In genomic region chr6:43054206-43054943, GRCh38 we compare ENCODE assay signal across 8 cellular contexts. TPM values are rescaled to one million over a fixed set of nuclear protein-coding genes. Genes with fewer than 3 reads are reported as not detected.
DNase-seq lines count a peak whose midpoint lies in the region; ATAC-seq and TF ChIP-seq lines count a peak whose summit lies in the region.

No MANE protein-coding gene starts in this region.

- peaks cover 52% of the 10 kb centered on the region for H3K4me1 Mint-ChIP-seq in stimulated activated naive CD8-positive, alpha-beta T cell treated with anti-CD3 and anti-CD28 coated beads, Interleukin-15, Interleukin-2, amounts not matched to agents 100 ng/mL and 50 ng/mL, for 24 hours (ENCODE audit: low read depth)
- peaks cover 36% of the 10 kb centered on the region for H3K4me1 Mint-ChIP-seq in MCF 10A (ENCODE audit: insufficient read depth, unreplicated experiment)
- H3K4me1 Mint-ChIP-seq in mesothelial cell of epicardium: peaks cover 48% of the 10 kb centered on the region

- TF ChIP-seq CTCF in MCF 10A (IDR thresholded peaks at IDR 0.05; ENCODE audit: unreplicated experiment) (no peak), mesothelial cell of epicardium (IDR thresholded peaks at IDR 0.05; ENCODE audit: unreplicated experiment) (no peak)

- H3K36me3 Mint-ChIP-seq in stimulated activated naive CD8-positive, alpha-beta T cell treated with anti-CD3 and anti-CD28 coated beads, Interleukin-15, Interleukin-2, amounts not matched to agents 100 ng/mL and 50 ng/mL, for 24 hours (ENCODE audit: low read depth): peaks cover 43% of the 10 kb centered on the region
- H3K36me3 Mint-ChIP-seq in MCF 10A (ENCODE audit: insufficient read depth, unreplicated experiment): peaks cover 58% of the 10 kb centered on the region
- peaks cover 29% of the 10 kb centered on the region for H3K36me3 Mint-ChIP-seq in mesothelial cell of epicardium

- POLR2A ChIA-PET in MCF 10A (lab: Yijun Ruan, JAX): interaction anchor here (0.6 to 5.0 kb wide), 26 partner anchors 9 to 425 kb away, joined by 3 to 53 read pairs (median 6); partner anchors contain the start of genes CNPY3, CUL9, DNPH1 and KLHDC3

- H3K27me3 Mint-ChIP-seq in stimulated activated naive CD8-positive, alpha-beta T cell treated with anti-CD3 and anti-CD28 coated beads, Interleukin-15, Interleukin-2, amounts not matched to agents 100 ng/mL and 50 ng/mL, for 24 hours: no peaks in the 10 kb centered on the region
- H3K27me3 Mint-ChIP-seq in MCF 10A (ENCODE audit: insufficient read depth, unreplicated experiment) (no peaks in the 10 kb centered on the region), mesothelial cell of epicardium (ENCODE audit: low read depth) (no peaks in the 10 kb centered on the region)

- H3K4me3 Mint-ChIP-seq in stimulated activated naive CD8-positive, alpha-beta T cell treated with anti-CD3 and anti-CD28 coated beads, Interleukin-15, Interleukin-2, amounts not matched to agents 100 ng/mL and 50 ng/mL, for 24 hours: peak overlapping the region; percentile 90
- H3K4me3 Mint-ChIP-seq in MCF 10A (ENCODE audit: unreplicated experiment): peak overlapping the region; percentile 96
- H3K4me3 Mint-ChIP-seq in mesothelial cell of epicardium: peak overlapping the region; percentile 95

- CTCF ChIA-PET in MCF 10A (lab: Yijun Ruan, JAX): interaction anchor here (0.6 to 1.8 kb wide), 12 partner anchors 20 to 442 kb away, joined by 3 to 6 read pairs (median 3); partner anchors contain the start of gene CNPY3

- TSS peak; percentile 98 for BruUV-seq in MCF 10A (replicated peaks; lab: Mats Ljungman, UMichigan)

- intact Hi-C loops in MCF 10A (cut with micrococcal nuclease): loop anchor here (5.0 kb wide), 1 partner anchor 42 kb away; the partner anchor contains the start of genes KLHDC3 and MEA1

- H3K9me3 Mint-ChIP-seq in stimulated activated naive CD8-positive, alpha-beta T cell treated with anti-CD3 and anti-CD28 coated beads, Interleukin-15, Interleukin-2, amounts not matched to agents 100 ng/mL and 50 ng/mL, for 24 hours: no peaks in the 10 kb centered on the region
- H3K9me3 Mint-ChIP-seq in MCF 10A (ENCODE audit: unreplicated experiment) (no peaks in the 10 kb centered on the region), mesothelial cell of epicardium (no peaks in the 10 kb centered on the region)

- peak overlapping the region; percentile 91 for H3K27ac Mint-ChIP-seq in stimulated activated naive CD8-positive, alpha-beta T cell treated with anti-CD3 and anti-CD28 coated beads, Interleukin-15, Interleukin-2, amounts not matched to agents 100 ng/mL and 50 ng/mL, for 24 hours
- H3K27ac Mint-ChIP-seq in MCF 10A (ENCODE audit: low read depth, unreplicated experiment) (peak overlapping the region; percentile 98), mesothelial cell of epicardium (peak overlapping the region; percentile 94)

- no peak for ATAC-seq in stimulated activated naive CD8-positive, alpha-beta T cell treated with anti-CD3 and anti-CD28 coated beads, Interleukin-15, Interleukin-2, amounts not matched to agents 100 U/mL and 50 U/mL, for 24 hours
- no peak for ATAC-seq in HG03520 (IDR thresholded peaks at IDR 0.05; ENCODE audit: unreplicated experiment)

- DNase-seq in stimulated activated naive CD8-positive, alpha-beta T cell treated with anti-CD3 and anti-CD28 coated beads, Interleukin-15, Interleukin-2, amounts not matched to agents 100 U/mL and 50 U/mL, for 24 hours: no peak
- DNase-seq in MCF 10A (ENCODE audit: unreplicated experiment) (no peak), mesothelial cell of epicardium (ENCODE audit: low spot score in 2 of 2, unreplicated experiment in 2 of 2) (no peak), kidney tubule cell (ENCODE audit: low spot score) (no peak), DMS79 (lab: John Stamatoyannopoulos, UW) (no peak), NCI-H1436 treated with DMSO at 0.1 percent for 48 hours (lab: John Stamatoyannopoulos, UW) (no peak)

RNA-seq across cellular contexts. Expression of gene CUL7, which starts 0.7 kb away (rescaled TPM):
- total RNA-seq in MCF 10A (2022): 22.7 and 31.4 TPM in 2 replicates
- 88.0 to 90.9 TPM (median 90.6 TPM) in 3 replicates for total RNA-seq in mesothelial cell of epicardium

RNA-seq across cellular contexts. Expression of gene MRPL2, which starts 4.9 kb away (rescaled TPM):
- 155 and 174 TPM in 2 replicates for total RNA-seq in MCF 10A (2022)
- total RNA-seq in mesothelial cell of epicardium: 50.5 to 55.5 TPM (median 54.9 TPM) in 3 replicates

RNA-seq across cellular contexts. Expression of gene KLC4, which starts 5.1 kb away (rescaled TPM):
- total RNA-seq in MCF 10A (2022) (17.5 and 23.4 TPM in 2 replicates), mesothelial cell of epicardium (61.9 to 69.2 TPM (median 69.0 TPM) in 3 replicates)

RNA-seq across cellular contexts. Expression of gene PTK7, which starts 21.7 kb away (rescaled TPM):
- total RNA-seq in MCF 10A (2022) (42.6 and 48.4 TPM in 2 replicates), mesothelial cell of epicardium (303 to 313 TPM (median 308 TPM) in 3 replicates)

RNA-seq across cellular contexts. Expression of gene RRP36, which starts 33.0 kb away (rescaled TPM):
- total RNA-seq in MCF 10A (2022): 72.8 and 80.4 TPM in 2 replicates
- 44.2 to 45.9 TPM (median 45.1 TPM) in 3 replicates for total RNA-seq in mesothelial cell of epicardium
